8 cellular contexts compared by ENCODE assay signal in the genomic region with DNA sequence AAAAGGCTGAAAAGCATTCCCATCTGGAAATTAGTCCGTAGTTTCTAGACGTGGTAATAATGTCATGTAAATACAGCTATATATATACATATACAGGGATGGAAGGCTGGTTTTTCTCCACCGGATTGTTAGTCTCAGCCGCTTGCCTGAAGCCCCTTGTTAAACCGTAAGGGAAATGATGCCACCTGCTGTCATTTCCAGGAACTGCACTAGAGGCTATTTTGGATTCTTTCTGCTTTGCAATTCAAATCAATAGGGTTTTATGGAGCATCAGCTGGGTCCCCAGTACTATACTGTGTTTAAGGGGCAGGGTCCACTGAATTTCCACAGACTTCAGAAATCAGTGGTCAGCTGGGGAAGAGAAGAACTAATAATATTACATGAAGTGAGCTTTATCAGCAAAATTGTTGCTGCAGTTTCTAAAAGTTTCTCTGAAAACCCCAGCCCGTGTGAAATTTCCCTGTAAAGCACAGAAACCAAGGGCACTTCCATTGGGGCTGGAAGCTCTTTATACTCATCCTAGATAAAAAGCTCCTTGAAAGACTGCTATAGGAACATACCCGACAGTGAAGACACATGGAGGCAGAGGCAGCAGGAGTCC. TPM values are rescaled to one million over a fixed set of nuclear protein-coding genes. Genes with fewer than 3 reads are reported as not detected.
A peak's percentile ranks its signal among the peaks of the same experiment; 100 is the strongest.
DNase-seq lines count a peak whose midpoint lies in the region; ATAC-seq and TF ChIP-seq lines count a peak whose summit lies in the region.

No MANE protein-coding gene starts in this region.

- no peak overlapping the region for H2AK5ac ChIP-seq in neuronal stem cell (ENCODE audit: low read depth, low read length)

- no peaks in the 10 kb centered on the region for H3K9me3 ChIP-seq in PC-9 (ENCODE audit: insufficient read depth, low read depth)
- no peaks in the 10 kb centered on the region for H3K9me3 ChIP-seq in neuronal stem cell (replicated peaks in 1 of 2; ENCODE audit: control insufficient read depth in 2 of 2, insufficient read depth in 1 of 2, low read depth in 1 of 2, low read length in 2 of 2)

- H2BK12ac ChIP-seq in neuronal stem cell (ENCODE audit: low read length): no peak overlapping the region

- H3K4me1 ChIP-seq in PC-9 (replicated peaks; ENCODE audit: insufficient read depth): peaks cover 13% of the 10 kb centered on the region
- H3K4me1 ChIP-seq in neuronal stem cell (ENCODE audit: control insufficient read depth in 2 of 2, insufficient read depth in 1 of 2, low read depth in 1 of 2, low read length in 2 of 2): peaks cover 6 to 12% of the 10 kb centered on the region in 2 donors

- no peaks in the 10 kb centered on the region for H4K20me1 ChIP-seq in PC-9 (ENCODE audit: insufficient read depth)

- no peak overlapping the region for H3K27ac ChIP-seq in PC-9
- no peak overlapping the region for H3K27ac ChIP-seq in neuronal stem cell (replicated peaks; ENCODE audit: low read length)
- no peak overlapping the region for H3K27ac ChIP-seq in substantia nigra (ENCODE audit: low read depth, low read length, poor library complexity, severe bottlenecking)

- H3K27me3 ChIP-seq in PC-9 (ENCODE audit: insufficient read depth, low read depth): no peaks in the 10 kb centered on the region
- H3K27me3 ChIP-seq in neuronal stem cell (ENCODE audit: control insufficient read depth in 3 of 3, insufficient read depth in 3 of 3, low read depth in 1 of 3, low read length in 3 of 3): peaks cover 0 to 37% (median 0%) of the 10 kb centered on the region in 3 experiments

- DNase-seq in AG08395 (ENCODE audit: low spot score) (peak; percentile 73), KG1 (lab: John Stamatoyannopoulos, UW) (peak; percentile 69), PC-9 (peak; percentile 63), fibroblast of mammary gland (ENCODE audit: low read depth) (peak; percentile 83), neuronal stem cell (ENCODE audit: low spot score) (peak; percentile 89), substantia nigra (lab: John Stamatoyannopoulos, UW) (peak in 36 of 49 donors; percentile 13 to 74 (median 50))
- peak; percentile 82 for DNase-seq in activated T-cell treated with anti-CD3 and anti-CD28 coated beads, Interleukin-2, amount 50 U/mL, for 4 hours

- H3K4me2 ChIP-seq in PC-9 (no peak overlapping the region), neuronal stem cell (ENCODE audit: insufficient read depth, low read length, poor library complexity, severe bottlenecking) (no peak overlapping the region)

- peaks cover 9% of the 10 kb centered on the region for H3K4me1 Mint-ChIP-seq in activated T-cell treated with anti-CD3 and anti-CD28 coated beads, Interleukin-2, amount 50 U/mL, for 4 hours (ENCODE audit: low read depth)

- no peak overlapping the region for H3K4ac ChIP-seq in neuronal stem cell (ENCODE audit: low read length)

- POLR2A ChIA-PET in PC-9 (lab: Charles Lee; ENCODE audit: unreplicated experiment): interaction anchor here (0.6 kb wide), 1 partner anchor 102 kb away, joined by 4 read pairs; no protein-coding TSS in a partner anchor

- no peak overlapping the region for H3K4me3 Mint-ChIP-seq in activated T-cell treated with anti-CD3 and anti-CD28 coated beads, Interleukin-2, amount 50 U/mL, for 4 hours

- no peaks in the 10 kb centered on the region for H3K9me3 Mint-ChIP-seq in activated T-cell treated with anti-CD3 and anti-CD28 coated beads, Interleukin-2, amount 50 U/mL, for 4 hours

- CTCF ChIA-PET in PC-9 (lab: Charles Lee): interaction anchor here (0.6 to 1.6 kb wide), 3 partner anchors 87 to 138 kb away, joined by 3 to 5 read pairs (median 3); no protein-coding TSS in a partner anchor

- H3K36me3 Mint-ChIP-seq in activated T-cell treated with anti-CD3 and anti-CD28 coated beads, Interleukin-2, amount 50 U/mL, for 4 hours (ENCODE audit: insufficient read depth): peaks cover 41% of the 10 kb centered on the region

- no peaks in the 10 kb centered on the region for H3K79me1 ChIP-seq in neuronal stem cell (ENCODE audit: low read depth, low read length)

- intact Hi-C loops in PC-9 (cut with micrococcal nuclease; ENCODE audit: unreplicated experiment): loop anchor here (1.0 to 5.0 kb wide), 6 partner anchors 88 to 776 kb away; no protein-coding TSS in a partner anchor

- H3K79me2 ChIP-seq in PC-9 (ENCODE audit: low read depth): no peaks in the 10 kb centered on the region

- H3K36me3 ChIP-seq in PC-9 (ENCODE audit: low read depth) (no peaks in the 10 kb centered on the region), neuronal stem cell (replicated peaks in 1 of 2; ENCODE audit: control insufficient read depth in 2 of 2, insufficient read depth in 2 of 2, low read length in 2 of 2) (no peaks in the 10 kb centered on the region)

- no peak overlapping the region for H3K18ac ChIP-seq in neuronal stem cell (ENCODE audit: low read length)

- H3K9ac ChIP-seq in neuronal stem cell (ENCODE audit: low read depth, low read length, poor library complexity): no peak overlapping the region

- no peak overlapping the region for H3K14ac ChIP-seq in neuronal stem cell (ENCODE audit: low read length)

- H4K91ac ChIP-seq in neuronal stem cell (ENCODE audit: low read depth, low read length, poor library complexity): no peak overlapping the region

- no peak overlapping the region for H2BK5ac ChIP-seq in neuronal stem cell (ENCODE audit: low read length)

- no peak overlapping the region for H2BK120ac ChIP-seq in neuronal stem cell (ENCODE audit: low read depth, low read length)

- H3F3A ChIP-seq in PC-9 (ENCODE audit: insufficient read depth, low read depth): 0 out of 2 replicates have a peak, but pooled peaks cover 5% of the 10 kb centered on the region

- ATAC-seq in GM18870 (IDR thresholded peaks at IDR 0.05; ENCODE audit: unreplicated experiment): peak; percentile 36
- ATAC-seq in activated T-cell treated with anti-CD3 and anti-CD28 coated beads, Interleukin-2, amount 50 U/mL, for 4 hours: peak; percentile 71 to 73

- H3K23ac ChIP-seq in neuronal stem cell (ENCODE audit: low read depth, low read length, poor library complexity): no peak overlapping the region

- no peak overlapping the region for H2BK15ac ChIP-seq in neuronal stem cell (ENCODE audit: low read length)

- BruUV-seq in PC-9 (replicated peaks; lab: Mats Ljungman, UMichigan): no TSS peak

- H2AFZ ChIP-seq in PC-9: no peak overlapping the region
- H2AFZ ChIP-seq in neuronal stem cell (ENCODE audit: low read length): peak overlapping the region; percentile 36

- H3K9me2 ChIP-seq in PC-9 (ENCODE audit: insufficient read depth): no peaks in the 10 kb centered on the region

- H4K8ac ChIP-seq in neuronal stem cell (ENCODE audit: low read depth, low read length): no peak overlapping the region

- H3K4me3 ChIP-seq in PC-9 (no peak overlapping the region), fibroblast of mammary gland (ENCODE audit: control insufficient read depth, low read depth, low read length) (no peak overlapping the region), neuronal stem cell (ENCODE audit: low read length in 2 of 2) (no peak overlapping the region)

- no peaks in the 10 kb centered on the region for H3K27me3 Mint-ChIP-seq in activated T-cell treated with anti-CD3 and anti-CD28 coated beads, Interleukin-2, amount 50 U/mL, for 4 hours (ENCODE audit: low read depth)

- peak; percentile 95 for TF ChIP-seq CTCF in PC-9 (conservative IDR thresholded peaks at IDR 0.05)
- TF ChIP-seq CTCF in fibroblast of mammary gland (conservative IDR thresholded peaks at IDR 0.05; ENCODE audit: control insufficient read depth, insufficient read depth, low read depth, low read length): peak; percentile 98

- WGBS in neuronal stem cell (ENCODE audit: extremely low coverage in 2 of 2, insufficient read length in 2 of 2, insufficient replicate concordance in 1 of 2), 2 donors: no CpG with 5 or more reads among the region's 7 CpGs

RNA-seq across cellular contexts. Expression of gene MPZL1, which starts 33.8 kb away (rescaled TPM):
- total RNA-seq in PC-9 (2021): 67.8 and 80.3 TPM in 2 replicates
- 10 to 100 TPM; 12.6 to 15.3 (median 15.3) TPM for total RNA-seq in activated T-cell treated with anti-CD3 and anti-CD28 coated beads, Interleukin-2, amount 50 U/mL, for 4 hours
- polyA plus RNA-seq in neuronal stem cell (2013, experiment 1 of 2): 78.4 TPM
- polyA plus RNA-seq in neuronal stem cell (2013, experiment 2 of 2): 81.9 TPM

RNA-seq across cellular contexts. Expression of gene RCSD1, which starts 58.0 kb away (rescaled TPM):
- not detected in 2 replicates for total RNA-seq in PC-9 (2021)
- total RNA-seq in activated T-cell treated with anti-CD3 and anti-CD28 coated beads, Interleukin-2, amount 50 U/mL, for 4 hours: 10 to 100 TPM; 15.4 to 20.6 (median 17.5) TPM
- 0.22 TPM for polyA plus RNA-seq in neuronal stem cell (2013, experiment 1 of 2)
- 0.15 TPM for polyA plus RNA-seq in neuronal stem cell (2013, experiment 2 of 2)

Comparison
In these comparisons a context has a peak if more than half of its experiments do, and no peak if none do; other contexts are left out.
1. RNA of gene RCSD1, which starts 58.0 kb away (total RNA-seq): 15.4 to 20.6 TPM in activated T-cell treated with anti-CD3 and anti-CD28 coated beads, Interleukin-2, amount 50 U/mL, for 4 hours; not detected in PC-9; every median in the first group is over 10 times any median in the second.
2. Peak in every context shown above with its lines, with median percentiles within 50 percentile points of each other: DNase-seq.